In the genomic region with DNA sequence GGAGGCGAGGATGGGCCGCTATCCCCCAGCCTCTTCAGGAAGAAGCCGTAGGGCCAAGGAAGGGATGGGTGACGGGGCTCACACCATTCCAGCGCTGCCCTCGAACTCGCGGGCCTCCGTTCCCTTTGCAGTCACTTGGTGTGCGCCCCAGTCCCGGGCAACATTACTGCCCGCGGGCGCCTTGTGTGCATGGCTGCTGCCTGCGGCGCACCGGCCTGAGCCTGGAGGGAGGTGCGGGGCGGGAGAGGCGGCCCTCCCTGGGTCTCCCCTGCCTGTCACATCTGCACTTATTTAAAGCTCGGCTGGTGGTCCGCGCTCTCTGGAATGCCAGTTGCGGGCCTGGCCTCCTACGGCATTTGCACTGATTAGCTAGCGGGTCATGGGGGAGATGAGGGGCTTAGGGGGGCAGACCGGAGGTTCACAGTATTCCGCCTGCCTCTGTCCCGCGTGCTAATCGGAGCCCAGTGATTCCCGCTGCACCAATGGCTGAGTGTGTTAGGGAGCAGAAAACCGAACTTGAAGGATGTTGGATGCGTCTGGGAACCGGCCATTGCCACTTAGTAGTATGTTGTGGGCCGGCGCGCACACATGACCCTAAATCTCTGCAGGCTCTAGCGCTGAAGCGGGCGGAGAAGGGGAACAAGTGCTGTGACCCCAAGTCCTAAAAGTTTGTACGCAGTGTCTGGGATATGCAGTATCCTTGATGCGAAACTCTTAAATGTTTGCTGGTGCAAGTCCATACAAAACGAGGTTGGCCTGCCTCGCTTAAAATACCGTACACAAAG, we compare ENCODE assay signal across 10 cellular contexts.
DNase-seq lines count a peak whose midpoint lies in the region; ATAC-seq and TF ChIP-seq lines count a peak whose summit lies in the region.
"Had no signal": no experiment of that assay in that cellular context is flagged by ENCODE, and none has a peak within 500 bp of the region (broad histone marks: within the 10 kb centered on the region; RNA-seq: fewer than 3 reads in every experiment).

No MANE protein-coding gene starts in this region.

- no peaks in the 10 kb centered on the region for H3K79me2 ChIP-seq in mammary epithelial cell (ENCODE audit: insufficient read depth, low read length)

- ATAC-seq in thoracic aorta (ENCODE audit: insufficient number of reproducible peaks, low FRiP score, low read depth): no peak
- no peak for ATAC-seq in GM21529 (IDR thresholded peaks at IDR 0.05; ENCODE audit: unreplicated experiment)

- H2AFZ ChIP-seq in mammary epithelial cell (ENCODE audit: low read depth, low read length): peak overlapping the region; percentile 89

- intact Hi-C loops in mammary epithelial cell (cut with micrococcal nuclease): loop anchor here (5.0 to 10.0 kb wide), 3 partner anchors 67 to 444 kb away; a partner anchor contains a TSS

- H3K27me3 ChIP-seq in HUES6 (ENCODE audit: control insufficient read depth, insufficient read depth, low read length) (peaks cover 80% of the 10 kb centered on the region), mammary epithelial cell (ENCODE audit: insufficient read depth, low read length) (peaks cover 7% of the 10 kb centered on the region), thoracic aorta (replicated peaks; ENCODE audit: insufficient read depth) (no peaks in the 10 kb centered on the region)

- dilution Hi-C loops in mammary epithelial cell (cut with HindIII; ENCODE audit: low sequenced_read_pairs): no loop called here

- H3K9me3 ChIP-seq in HUES6 (ENCODE audit: control insufficient read depth, insufficient read depth, low read depth, low read length): no peaks in the 10 kb centered on the region
- no peaks in the 10 kb centered on the region for H3K9me3 ChIP-seq in mammary epithelial cell (replicated peaks; ENCODE audit: insufficient read depth, low read length)
- no peaks in the 10 kb centered on the region for H3K9me3 ChIP-seq in thoracic aorta

- CTCF ChIA-PET in mammary epithelial cell (lab: Charles Lee; ENCODE audit: low non-redundant PET): no interaction called here

- H3K36me3 ChIP-seq in HUES6 (ENCODE audit: control insufficient read depth, insufficient read depth, low read length) (no peaks in the 10 kb centered on the region), mammary epithelial cell (ENCODE audit: insufficient read depth, low read length) (no peaks in the 10 kb centered on the region), thoracic aorta (no peaks in the 10 kb centered on the region)

- no TSS peak for BruUV-seq in mammary epithelial cell (replicated peaks; lab: Mats Ljungman, UMichigan)

- H3K4me2 ChIP-seq in mammary epithelial cell (ENCODE audit: insufficient read depth, low read depth, low read length): peak overlapping the region; percentile 96

- TF ChIP-seq CTCF in mammary epithelial cell (conservative IDR thresholded peaks at IDR 0.05 in 1 of 2, IDR thresholded peaks at IDR 0.05 in 1 of 2; ENCODE audit: extremely low read depth in 1 of 2, insufficient read depth in 1 of 2, low read depth in 1 of 2, low read length in 2 of 2): no peak
- TF ChIP-seq CTCF in thoracic aorta (IDR thresholded peaks at IDR 0.05): no peak

- H3K9ac ChIP-seq in HUES6 (ENCODE audit: low read length) (peak overlapping the region; percentile 58), mammary epithelial cell (ENCODE audit: insufficient read depth, low read length) (no peak overlapping the region)

- DNase-seq in mammary epithelial cell: no peak
- peak; percentile 82 for DNase-seq in left kidney (ENCODE audit: low read depth, low spot score)
- no peak for DNase-seq in thoracic aorta (ENCODE audit: low spot score)
- DNase-seq in kidney tubule cell (ENCODE audit: low spot score): no peak
- DNase-seq in putamen (ENCODE audit: low spot score): no peak
- DNase-seq: erythroblast, GF-D8, NCI-H2171 treated with DMSO at 0.1 percent for 48 hours had no signal

- in situ Hi-C loops in mammary epithelial cell (cut with MboI; ENCODE audit: low sequenced_read_pairs in 2 of 2): no loop called here

- WGBS in mammary epithelial cell (ENCODE audit: low coverage, missing lambda C conversion rate): 87% methylated on average over 13 of the region's 46 CpGs

- H3K27ac ChIP-seq in HUES6 (ENCODE audit: low read depth, low read length) (no peak overlapping the region), mammary epithelial cell (ENCODE audit: insufficient read depth, low read depth, low read length) (no peak overlapping the region), thoracic aorta (peak overlapping the region; percentile 33 to 50)

- H3K4me3 ChIP-seq in HUES6 (ENCODE audit: low read depth, low read length): peak overlapping the region; percentile 80
- H3K4me3 ChIP-seq in mammary epithelial cell (replicated peaks in 1 of 3; ENCODE audit: insufficient read depth in 1 of 3, low read depth in 2 of 3, low read length in 3 of 3): no peak overlapping the region
- peak overlapping the region; percentile 78 for H3K4me3 ChIP-seq in thoracic aorta

- H4K20me1 ChIP-seq in mammary epithelial cell (ENCODE audit: insufficient read depth, low read length): no peaks in the 10 kb centered on the region

- H3K4me1 ChIP-seq in HUES6 (ENCODE audit: control insufficient read depth, insufficient read depth, low read length): no peaks in the 10 kb centered on the region; the same call in 1 of the 2 replicates
- peaks cover 34% of the 10 kb centered on the region for H3K4me1 ChIP-seq in mammary epithelial cell (ENCODE audit: insufficient read depth, low read length)
- H3K4me1 ChIP-seq in thoracic aorta (ENCODE audit: control insufficient read depth in 1 of 2, low read depth in 2 of 2): peaks cover 4 to 34% of the 10 kb centered on the region in 2 donors

Comparison
In these comparisons a context has a peak if more than half of its experiments do, and no peak if none do; other contexts are left out.
1. H3K27ac ChIP-seq: peak in thoracic aorta (2 of 2); none in HUES6 (single experiment) and mammary epithelial cell (single experiment).
2. H3K4me3 ChIP-seq: peak in HUES6 (single experiment) and thoracic aorta (single experiment); none in mammary epithelial cell (0 of 3).